1 cellular context compared by ENCODE assay signal in the genomic region with DNA sequence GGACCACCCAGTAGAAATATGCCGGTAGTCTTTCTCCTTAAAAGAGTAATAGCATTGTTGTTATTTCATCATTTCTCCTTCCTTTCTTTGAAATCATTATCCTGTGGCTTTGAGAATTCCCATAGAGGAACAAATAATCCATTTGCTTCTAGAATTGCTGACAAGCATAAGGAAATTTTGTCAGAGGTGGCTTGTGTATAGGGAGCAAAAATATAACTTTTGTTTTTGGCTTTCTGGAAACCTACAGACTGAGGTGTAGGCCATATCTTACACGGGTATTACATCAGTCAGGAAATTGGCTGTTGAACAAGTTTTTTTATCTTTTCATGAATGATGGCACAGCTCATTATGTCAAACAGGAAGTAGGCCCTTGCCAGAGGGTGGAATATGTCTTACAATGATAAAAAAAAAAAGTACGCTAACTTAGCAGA.
A peak's percentile ranks its signal among the peaks of the same experiment; 100 is the strongest.
TF ChIP-seq lines count a peak whose summit lies in the region.

No MANE protein-coding gene starts in this region.

TF ChIP-seq in K562, 482 proteins besides CTCF, POLR2A, EP300 and RAD21 (continued from another document and continues in another):
- TF ChIP-seq, protein P1, sequence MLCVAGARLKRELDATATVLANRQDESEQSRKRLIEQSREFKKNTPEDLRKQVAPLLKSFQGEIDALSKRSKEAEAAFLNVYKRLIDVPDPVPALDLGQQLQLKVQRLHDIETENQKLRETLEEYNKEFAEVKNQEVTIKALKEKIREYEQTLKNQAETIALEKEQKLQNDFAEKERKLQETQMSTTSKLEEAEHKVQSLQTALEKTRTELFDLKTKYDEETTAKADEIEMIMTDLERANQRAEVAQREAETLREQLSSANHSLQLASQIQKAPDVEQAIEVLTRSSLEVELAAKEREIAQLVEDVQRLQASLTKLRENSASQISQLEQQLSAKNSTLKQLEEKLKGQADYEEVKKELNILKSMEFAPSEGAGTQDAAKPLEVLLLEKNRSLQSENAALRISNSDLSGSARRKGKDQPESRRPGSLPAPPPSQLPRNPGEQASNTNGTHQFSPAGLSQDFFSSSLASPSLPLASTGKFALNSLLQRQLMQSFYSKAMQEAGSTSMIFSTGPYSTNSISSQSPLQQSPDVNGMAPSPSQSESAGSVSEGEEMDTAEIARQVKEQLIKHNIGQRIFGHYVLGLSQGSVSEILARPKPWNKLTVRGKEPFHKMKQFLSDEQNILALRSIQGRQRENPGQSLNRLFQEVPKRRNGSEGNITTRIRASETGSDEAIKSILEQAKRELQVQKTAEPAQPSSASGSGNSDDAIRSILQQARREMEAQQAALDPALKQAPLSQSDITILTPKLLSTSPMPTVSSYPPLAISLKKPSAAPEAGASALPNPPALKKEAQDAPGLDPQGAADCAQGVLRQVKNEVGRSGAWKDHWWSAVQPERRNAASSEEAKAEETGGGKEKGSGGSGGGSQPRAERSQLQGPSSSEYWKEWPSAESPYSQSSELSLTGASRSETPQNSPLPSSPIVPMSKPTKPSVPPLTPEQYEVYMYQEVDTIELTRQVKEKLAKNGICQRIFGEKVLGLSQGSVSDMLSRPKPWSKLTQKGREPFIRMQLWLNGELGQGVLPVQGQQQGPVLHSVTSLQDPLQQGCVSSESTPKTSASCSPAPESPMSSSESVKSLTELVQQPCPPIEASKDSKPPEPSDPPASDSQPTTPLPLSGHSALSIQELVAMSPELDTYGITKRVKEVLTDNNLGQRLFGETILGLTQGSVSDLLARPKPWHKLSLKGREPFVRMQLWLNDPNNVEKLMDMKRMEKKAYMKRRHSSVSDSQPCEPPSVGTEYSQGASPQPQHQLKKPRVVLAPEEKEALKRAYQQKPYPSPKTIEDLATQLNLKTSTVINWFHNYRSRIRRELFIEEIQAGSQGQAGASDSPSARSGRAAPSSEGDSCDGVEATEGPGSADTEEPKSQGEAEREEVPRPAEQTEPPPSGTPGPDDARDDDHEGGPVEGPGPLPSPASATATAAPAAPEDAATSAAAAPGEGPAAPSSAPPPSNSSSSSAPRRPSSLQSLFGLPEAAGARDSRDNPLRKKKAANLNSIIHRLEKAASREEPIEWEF (CRISPR knock-in tag; IDR thresholded peaks at IDR 0.05) = no peak
- TF ChIP-seq ERF (CRISPR knock-in tag; IDR thresholded peaks at IDR 0.05) (no peak), IFI16 (CRISPR knock-in tag; IDR thresholded peaks at IDR 0.05) (no peak), SMARCB1 (IDR thresholded peaks at IDR 0.05; ENCODE audit: insufficient read length, low read depth) (no peak), CBFA2T3 (IDR thresholded peaks at IDR 0.05) (peak; percentile 30; the same call in 1 of the 2 replicates), ZKSCAN8 (CRISPR knock-in tag; IDR thresholded peaks at IDR 0.05) (no peak; the same call in 1 of the 2 replicates), MAFK (IDR thresholded peaks at IDR 0.05; ENCODE audit: low read length) (no peak), RB1 (IDR thresholded peaks at IDR 0.05; ENCODE audit: low read depth) (no peak), NR2F6 (CRISPR knock-in tag; IDR thresholded peaks at IDR 0.05) (no peak), CEBPG (CRISPR knock-in tag; IDR thresholded peaks at IDR 0.05) (peak; percentile 92), CEBPG (tag; conservative IDR thresholded peaks at IDR 0.05 in 1 of 2, IDR thresholded peaks at IDR 0.05 in 1 of 2) (peak; percentile 95 to 97), ZNF175 (CRISPR knock-in tag; IDR thresholded peaks at IDR 0.05; ENCODE audit: low read depth) (no peak; the same call in none of the 2 replicates), CBX2 (IDR thresholded peaks at IDR 0.05; ENCODE audit: insufficient read depth, low read length, poor library complexity, severe bottlenecking) (no peak), MECOM (CRISPR knock-in tag; IDR thresholded peaks at IDR 0.05) (no peak), RBFOX2 (IDR thresholded peaks at IDR 0.05; ENCODE audit: low read depth, low read length) (no peak), FOSL1 (tag; conservative IDR thresholded peaks at IDR 0.05) (peak; percentile 48), ZNF197 (CRISPR knock-in tag; IDR thresholded peaks at IDR 0.05; ENCODE audit: low read depth) (0 out of 2 replicates have a peak, but pooled peaks have one; percentile 43), PML (IDR thresholded peaks at IDR 0.05; ENCODE audit: low read length) (no peak), PCBP2 (IDR thresholded peaks at IDR 0.05; ENCODE audit: low read depth, low read length, poor library complexity, severe bottlenecking) (no peak), HDAC6 (IDR thresholded peaks at IDR 0.05; ENCODE audit: low read depth, low read length) (no peak), ZNF121 (CRISPR knock-in tag; conservative IDR thresholded peaks at IDR 0.05) (no peak), ZNF780A (CRISPR knock-in tag; IDR thresholded peaks at IDR 0.05) (no peak), ZNF707 (CRISPR knock-in tag; conservative IDR thresholded peaks at IDR 0.05) (no peak), ZNF77 (CRISPR knock-in tag; IDR thresholded peaks at IDR 0.05) (no peak), NFRKB (IDR thresholded peaks at IDR 0.05; ENCODE audit: low read depth) (peak; percentile 81; the same call in 1 of the 2 replicates), TCFL5 (CRISPR knock-in tag; conservative IDR thresholded peaks at IDR 0.05) (no peak), HNRNPL (IDR thresholded peaks at IDR 0.05; ENCODE audit: low read depth, low read length) (no peak), TBL1XR1 (IDR thresholded peaks at IDR 0.05; ENCODE audit: low read length in 2 of 2) (no peak)
- TF ChIP-seq, protein P2, sequence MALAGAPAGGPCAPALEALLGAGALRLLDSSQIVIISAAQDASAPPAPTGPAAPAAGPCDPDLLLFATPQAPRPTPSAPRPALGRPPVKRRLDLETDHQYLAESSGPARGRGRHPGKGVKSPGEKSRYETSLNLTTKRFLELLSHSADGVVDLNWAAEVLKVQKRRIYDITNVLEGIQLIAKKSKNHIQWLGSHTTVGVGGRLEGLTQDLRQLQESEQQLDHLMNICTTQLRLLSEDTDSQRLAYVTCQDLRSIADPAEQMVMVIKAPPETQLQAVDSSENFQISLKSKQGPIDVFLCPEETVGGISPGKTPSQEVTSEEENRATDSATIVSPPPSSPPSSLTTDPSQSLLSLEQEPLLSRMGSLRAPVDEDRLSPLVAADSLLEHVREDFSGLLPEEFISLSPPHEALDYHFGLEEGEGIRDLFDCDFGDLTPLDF (CRISPR knock-in tag; IDR thresholded peaks at IDR 0.05) = no peak
- TF ChIP-seq, protein P3, sequence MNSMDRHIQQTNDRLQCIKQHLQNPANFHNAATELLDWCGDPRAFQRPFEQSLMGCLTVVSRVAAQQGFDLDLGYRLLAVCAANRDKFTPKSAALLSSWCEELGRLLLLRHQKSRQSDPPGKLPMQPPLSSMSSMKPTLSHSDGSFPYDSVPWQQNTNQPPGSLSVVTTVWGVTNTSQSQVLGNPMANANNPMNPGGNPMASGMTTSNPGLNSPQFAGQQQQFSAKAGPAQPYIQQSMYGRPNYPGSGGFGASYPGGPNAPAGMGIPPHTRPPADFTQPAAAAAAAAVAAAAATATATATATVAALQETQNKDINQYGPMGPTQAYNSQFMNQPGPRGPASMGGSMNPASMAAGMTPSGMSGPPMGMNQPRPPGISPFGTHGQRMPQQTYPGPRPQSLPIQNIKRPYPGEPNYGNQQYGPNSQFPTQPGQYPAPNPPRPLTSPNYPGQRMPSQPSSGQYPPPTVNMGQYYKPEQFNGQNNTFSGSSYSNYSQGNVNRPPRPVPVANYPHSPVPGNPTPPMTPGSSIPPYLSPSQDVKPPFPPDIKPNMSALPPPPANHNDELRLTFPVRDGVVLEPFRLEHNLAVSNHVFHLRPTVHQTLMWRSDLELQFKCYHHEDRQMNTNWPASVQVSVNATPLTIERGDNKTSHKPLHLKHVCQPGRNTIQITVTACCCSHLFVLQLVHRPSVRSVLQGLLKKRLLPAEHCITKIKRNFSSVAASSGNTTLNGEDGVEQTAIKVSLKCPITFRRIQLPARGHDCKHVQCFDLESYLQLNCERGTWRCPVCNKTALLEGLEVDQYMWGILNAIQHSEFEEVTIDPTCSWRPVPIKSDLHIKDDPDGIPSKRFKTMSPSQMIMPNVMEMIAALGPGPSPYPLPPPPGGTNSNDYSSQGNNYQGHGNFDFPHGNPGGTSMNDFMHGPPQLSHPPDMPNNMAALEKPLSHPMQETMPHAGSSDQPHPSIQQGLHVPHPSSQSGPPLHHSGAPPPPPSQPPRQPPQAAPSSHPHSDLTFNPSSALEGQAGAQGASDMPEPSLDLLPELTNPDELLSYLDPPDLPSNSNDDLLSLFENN (IDR thresholded peaks at IDR 0.05; ENCODE audit: low read depth in 2 of 2, low read length in 2 of 2) = peak in 1 of 2 experiments; percentile 34; a peak in 1 of 4 replicates
- TF ChIP-seq, protein P4, sequence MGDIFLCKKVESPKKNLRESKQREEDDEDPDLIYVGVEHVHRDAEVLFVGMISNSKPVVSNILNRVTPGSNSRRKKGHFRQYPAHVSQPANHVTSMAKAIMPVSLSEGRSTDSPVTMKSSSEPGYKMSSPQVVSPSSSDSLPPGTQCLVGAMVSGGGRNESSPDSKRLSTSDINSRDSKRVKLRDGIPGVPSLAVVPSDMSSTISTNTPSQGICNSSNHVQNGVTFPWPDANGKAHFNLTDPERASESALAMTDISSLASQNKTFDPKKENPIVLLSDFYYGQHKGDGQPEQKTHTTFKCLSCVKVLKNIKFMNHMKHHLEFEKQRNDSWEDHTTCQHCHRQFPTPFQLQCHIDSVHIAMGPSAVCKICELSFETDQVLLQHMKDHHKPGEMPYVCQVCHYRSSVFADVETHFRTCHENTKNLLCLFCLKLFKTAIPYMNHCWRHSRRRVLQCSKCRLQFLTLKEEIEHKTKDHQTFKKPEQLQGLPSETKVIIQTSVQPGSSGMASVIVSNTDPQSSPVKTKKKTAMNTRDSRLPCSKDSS (IDR thresholded peaks at IDR 0.05; ENCODE audit: low read depth, partially characterized antibody) = no peak
- TF ChIP-seq, protein P5, sequence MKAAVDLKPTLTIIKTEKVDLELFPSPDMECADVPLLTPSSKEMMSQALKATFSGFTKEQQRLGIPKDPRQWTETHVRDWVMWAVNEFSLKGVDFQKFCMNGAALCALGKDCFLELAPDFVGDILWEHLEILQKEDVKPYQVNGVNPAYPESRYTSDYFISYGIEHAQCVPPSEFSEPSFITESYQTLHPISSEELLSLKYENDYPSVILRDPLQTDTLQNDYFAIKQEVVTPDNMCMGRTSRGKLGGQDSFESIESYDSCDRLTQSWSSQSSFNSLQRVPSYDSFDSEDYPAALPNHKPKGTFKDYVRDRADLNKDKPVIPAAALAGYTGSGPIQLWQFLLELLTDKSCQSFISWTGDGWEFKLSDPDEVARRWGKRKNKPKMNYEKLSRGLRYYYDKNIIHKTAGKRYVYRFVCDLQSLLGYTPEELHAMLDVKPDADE (conservative IDR thresholded peaks at IDR 0.05; ENCODE audit: control insufficient read depth, low read depth, low read length) = no peak
- TF ChIP-seq, protein P6, sequence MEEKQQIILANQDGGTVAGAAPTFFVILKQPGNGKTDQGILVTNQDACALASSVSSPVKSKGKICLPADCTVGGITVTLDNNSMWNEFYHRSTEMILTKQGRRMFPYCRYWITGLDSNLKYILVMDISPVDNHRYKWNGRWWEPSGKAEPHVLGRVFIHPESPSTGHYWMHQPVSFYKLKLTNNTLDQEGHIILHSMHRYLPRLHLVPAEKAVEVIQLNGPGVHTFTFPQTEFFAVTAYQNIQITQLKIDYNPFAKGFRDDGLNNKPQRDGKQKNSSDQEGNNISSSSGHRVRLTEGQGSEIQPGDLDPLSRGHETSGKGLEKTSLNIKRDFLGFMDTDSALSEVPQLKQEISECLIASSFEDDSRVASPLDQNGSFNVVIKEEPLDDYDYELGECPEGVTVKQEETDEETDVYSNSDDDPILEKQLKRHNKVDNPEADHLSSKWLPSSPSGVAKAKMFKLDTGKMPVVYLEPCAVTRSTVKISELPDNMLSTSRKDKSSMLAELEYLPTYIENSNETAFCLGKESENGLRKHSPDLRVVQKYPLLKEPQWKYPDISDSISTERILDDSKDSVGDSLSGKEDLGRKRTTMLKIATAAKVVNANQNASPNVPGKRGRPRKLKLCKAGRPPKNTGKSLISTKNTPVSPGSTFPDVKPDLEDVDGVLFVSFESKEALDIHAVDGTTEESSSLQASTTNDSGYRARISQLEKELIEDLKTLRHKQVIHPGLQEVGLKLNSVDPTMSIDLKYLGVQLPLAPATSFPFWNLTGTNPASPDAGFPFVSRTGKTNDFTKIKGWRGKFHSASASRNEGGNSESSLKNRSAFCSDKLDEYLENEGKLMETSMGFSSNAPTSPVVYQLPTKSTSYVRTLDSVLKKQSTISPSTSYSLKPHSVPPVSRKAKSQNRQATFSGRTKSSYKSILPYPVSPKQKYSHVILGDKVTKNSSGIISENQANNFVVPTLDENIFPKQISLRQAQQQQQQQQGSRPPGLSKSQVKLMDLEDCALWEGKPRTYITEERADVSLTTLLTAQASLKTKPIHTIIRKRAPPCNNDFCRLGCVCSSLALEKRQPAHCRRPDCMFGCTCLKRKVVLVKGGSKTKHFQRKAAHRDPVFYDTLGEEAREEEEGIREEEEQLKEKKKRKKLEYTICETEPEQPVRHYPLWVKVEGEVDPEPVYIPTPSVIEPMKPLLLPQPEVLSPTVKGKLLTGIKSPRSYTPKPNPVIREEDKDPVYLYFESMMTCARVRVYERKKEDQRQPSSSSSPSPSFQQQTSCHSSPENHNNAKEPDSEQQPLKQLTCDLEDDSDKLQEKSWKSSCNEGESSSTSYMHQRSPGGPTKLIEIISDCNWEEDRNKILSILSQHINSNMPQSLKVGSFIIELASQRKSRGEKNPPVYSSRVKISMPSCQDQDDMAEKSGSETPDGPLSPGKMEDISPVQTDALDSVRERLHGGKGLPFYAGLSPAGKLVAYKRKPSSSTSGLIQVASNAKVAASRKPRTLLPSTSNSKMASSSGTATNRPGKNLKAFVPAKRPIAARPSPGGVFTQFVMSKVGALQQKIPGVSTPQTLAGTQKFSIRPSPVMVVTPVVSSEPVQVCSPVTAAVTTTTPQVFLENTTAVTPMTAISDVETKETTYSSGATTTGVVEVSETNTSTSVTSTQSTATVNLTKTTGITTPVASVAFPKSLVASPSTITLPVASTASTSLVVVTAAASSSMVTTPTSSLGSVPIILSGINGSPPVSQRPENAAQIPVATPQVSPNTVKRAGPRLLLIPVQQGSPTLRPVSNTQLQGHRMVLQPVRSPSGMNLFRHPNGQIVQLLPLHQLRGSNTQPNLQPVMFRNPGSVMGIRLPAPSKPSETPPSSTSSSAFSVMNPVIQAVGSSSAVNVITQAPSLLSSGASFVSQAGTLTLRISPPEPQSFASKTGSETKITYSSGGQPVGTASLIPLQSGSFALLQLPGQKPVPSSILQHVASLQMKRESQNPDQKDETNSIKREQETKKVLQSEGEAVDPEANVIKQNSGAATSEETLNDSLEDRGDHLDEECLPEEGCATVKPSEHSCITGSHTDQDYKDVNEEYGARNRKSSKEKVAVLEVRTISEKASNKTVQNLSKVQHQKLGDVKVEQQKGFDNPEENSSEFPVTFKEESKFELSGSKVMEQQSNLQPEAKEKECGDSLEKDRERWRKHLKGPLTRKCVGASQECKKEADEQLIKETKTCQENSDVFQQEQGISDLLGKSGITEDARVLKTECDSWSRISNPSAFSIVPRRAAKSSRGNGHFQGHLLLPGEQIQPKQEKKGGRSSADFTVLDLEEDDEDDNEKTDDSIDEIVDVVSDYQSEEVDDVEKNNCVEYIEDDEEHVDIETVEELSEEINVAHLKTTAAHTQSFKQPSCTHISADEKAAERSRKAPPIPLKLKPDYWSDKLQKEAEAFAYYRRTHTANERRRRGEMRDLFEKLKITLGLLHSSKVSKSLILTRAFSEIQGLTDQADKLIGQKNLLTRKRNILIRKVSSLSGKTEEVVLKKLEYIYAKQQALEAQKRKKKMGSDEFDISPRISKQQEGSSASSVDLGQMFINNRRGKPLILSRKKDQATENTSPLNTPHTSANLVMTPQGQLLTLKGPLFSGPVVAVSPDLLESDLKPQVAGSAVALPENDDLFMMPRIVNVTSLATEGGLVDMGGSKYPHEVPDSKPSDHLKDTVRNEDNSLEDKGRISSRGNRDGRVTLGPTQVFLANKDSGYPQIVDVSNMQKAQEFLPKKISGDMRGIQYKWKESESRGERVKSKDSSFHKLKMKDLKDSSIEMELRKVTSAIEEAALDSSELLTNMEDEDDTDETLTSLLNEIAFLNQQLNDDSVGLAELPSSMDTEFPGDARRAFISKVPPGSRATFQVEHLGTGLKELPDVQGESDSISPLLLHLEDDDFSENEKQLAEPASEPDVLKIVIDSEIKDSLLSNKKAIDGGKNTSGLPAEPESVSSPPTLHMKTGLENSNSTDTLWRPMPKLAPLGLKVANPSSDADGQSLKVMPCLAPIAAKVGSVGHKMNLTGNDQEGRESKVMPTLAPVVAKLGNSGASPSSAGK (IDR thresholded peaks at IDR 0.05) = no peak
